In genomic region chr16:58366247-58367031, GRCh38 we compare ENCODE assay signal across 12 cellular contexts. TPM values are rescaled to one million over a fixed set of nuclear protein-coding genes. Genes with fewer than 3 reads are reported as not detected.
DNase-seq lines count a peak whose midpoint lies in the region; ATAC-seq and TF ChIP-seq lines count a peak whose summit lies in the region.
"Had no signal": no experiment of that assay in that cellular context is flagged by ENCODE, and none has a peak within 500 bp of the region (broad histone marks: within the 10 kb centered on the region; RNA-seq: fewer than 3 reads in every experiment).

No MANE protein-coding gene starts in this region.

- no peaks in the 10 kb centered on the region for H3K36me3 Mint-ChIP-seq in activated T-cell treated with anti-CD3 and anti-CD28 coated beads, Interleukin-2, amount 50 U/mL, for 4 hours (ENCODE audit: insufficient read depth)

- TF ChIP-seq POLR2A in NB4 (IDR thresholded peaks at IDR 0.05; ENCODE audit: extremely low read depth, insufficient read length): no peak

- no peak overlapping the region for H3K4me3 Mint-ChIP-seq in activated T-cell treated with anti-CD3 and anti-CD28 coated beads, Interleukin-2, amount 50 U/mL, for 4 hours
- H3K4me3 Mint-ChIP-seq: B cell had no signal

- no peak for DNase-seq in activated T-cell treated with anti-CD3 and anti-CD28 coated beads, Interleukin-2, amount 50 U/mL, for 4 hours
- DNase-seq in activated T-cell treated with anti-CD3 and anti-CD28 coated beads for 4 hours: no peak
- peak; percentile 46 for DNase-seq in NB4 (ENCODE audit: low read depth)
- DNase-seq in mammary epithelial cell: peak; percentile 90
- DNase-seq in renal cortical epithelial cell (ENCODE audit: low read depth): peak; percentile 76
- DNase-seq in psoas muscle: no peak
- DNase-seq in effector CD4-positive, alpha-beta T cell: no peak
- DNase-seq: cortex of kidney; NCI-H2227 treated with DMSO at 0.1 percent for 48 hours; stimulated activated CD4-positive, alpha-beta T cell treated with anti-CD3 and anti-CD28 coated beads, Interleukin-2, amount 100 ng/mL, for 24 hours had no signal

- no peaks in the 10 kb centered on the region for H3K36me3 ChIP-seq in mammary epithelial cell (ENCODE audit: insufficient read depth, low read length)
- H3K36me3 ChIP-seq in psoas muscle (ENCODE audit: insufficient read depth in 1 of 2, low read depth in 1 of 2): no peaks in the 10 kb centered on the region

- no peaks in the 10 kb centered on the region for H4K20me1 ChIP-seq in mammary epithelial cell (ENCODE audit: insufficient read depth, low read length)

- no peak overlapping the region for H3K27ac ChIP-seq in mammary epithelial cell (ENCODE audit: insufficient read depth, low read depth, low read length)
- no peak overlapping the region for H3K27ac ChIP-seq in psoas muscle

- intact Hi-C loops in mammary epithelial cell (cut with micrococcal nuclease): no loop called here
- intact Hi-C loops in psoas muscle (cut with DNase I): no loop called here

- WGBS in mammary epithelial cell (ENCODE audit: low coverage, missing lambda C conversion rate): 62% methylated on average over 5 of the region's 5 CpGs
- 65 to 72% (median 72%) methylated on average over 5 of the region's 5 CpGs for WGBS in psoas muscle, 3 donors

- peaks cover 21% of the 10 kb centered on the region for H3K27me3 Mint-ChIP-seq in activated T-cell treated with anti-CD3 and anti-CD28 coated beads, Interleukin-2, amount 50 U/mL, for 4 hours (ENCODE audit: low read depth)

- CTCF ChIA-PET in mammary epithelial cell (lab: Charles Lee; ENCODE audit: low non-redundant PET): no interaction called here

- dilution Hi-C loops in mammary epithelial cell (cut with HindIII; ENCODE audit: low sequenced_read_pairs): no loop called here

- TSS peak; percentile 81 for BruUV-seq in mammary epithelial cell (replicated peaks; lab: Mats Ljungman, UMichigan)

- H3K79me2 ChIP-seq in mammary epithelial cell (ENCODE audit: insufficient read depth, low read length): no peaks in the 10 kb centered on the region

- TF ChIP-seq CTCF in NB4 (IDR thresholded peaks at IDR 0.05; ENCODE audit: low read depth, low read length): no peak
- TF ChIP-seq CTCF in mammary epithelial cell (conservative IDR thresholded peaks at IDR 0.05 in 1 of 2, IDR thresholded peaks at IDR 0.05 in 1 of 2; ENCODE audit: extremely low read depth in 1 of 2, insufficient read depth in 1 of 2, low read depth in 1 of 2, low read length in 2 of 2): no peak
- TF ChIP-seq CTCF in psoas muscle (IDR thresholded peaks at IDR 0.05): no peak

- no peak overlapping the region for H3K4me2 ChIP-seq in mammary epithelial cell (ENCODE audit: insufficient read depth, low read depth, low read length)

- no peaks in the 10 kb centered on the region for H3K27me3 ChIP-seq in mammary epithelial cell (ENCODE audit: insufficient read depth, low read length)
- H3K27me3 ChIP-seq in psoas muscle (ENCODE audit: insufficient read depth in 3 of 3, low read length in 2 of 3): peaks cover 0 to 3% (median 0%) of the 10 kb centered on the region in 3 donors

- no peak overlapping the region for H3K9ac ChIP-seq in mammary epithelial cell (ENCODE audit: insufficient read depth, low read length)

- H3K4me3 ChIP-seq in NB4 (ENCODE audit: low read depth, low read length) (no peak overlapping the region), mammary epithelial cell (replicated peaks in 1 of 3; ENCODE audit: insufficient read depth in 1 of 3, low read depth in 2 of 3, low read length in 3 of 3) (no peak overlapping the region), psoas muscle (no peak overlapping the region)

- H3K4me1 ChIP-seq in mammary epithelial cell (ENCODE audit: insufficient read depth, low read length): peaks cover 9% of the 10 kb centered on the region
- H3K4me1 ChIP-seq in psoas muscle: no peaks in the 10 kb centered on the region

- no peak overlapping the region for H2AFZ ChIP-seq in mammary epithelial cell (ENCODE audit: low read depth, low read length)

- no peaks in the 10 kb centered on the region for H3K9me3 ChIP-seq in mammary epithelial cell (replicated peaks; ENCODE audit: insufficient read depth, low read length)
- H3K9me3 ChIP-seq in psoas muscle: no peaks in the 10 kb centered on the region

- in situ Hi-C loops in mammary epithelial cell (cut with MboI; ENCODE audit: low sequenced_read_pairs in 2 of 2): no loop called here

- H3K4me1 Mint-ChIP-seq in activated T-cell treated with anti-CD3 and anti-CD28 coated beads, Interleukin-2, amount 50 U/mL, for 4 hours (ENCODE audit: low read depth): no peaks in the 10 kb centered on the region
- H3K4me1 Mint-ChIP-seq: B cell had no signal

- ATAC-seq in activated T-cell treated with anti-CD3 and anti-CD28 coated beads, Interleukin-2, amount 50 U/mL, for 4 hours: peak; percentile 71 to 82
- ATAC-seq in GM18858 (IDR thresholded peaks at IDR 0.05; ENCODE audit: unreplicated experiment) (no peak), psoas muscle (no peak)

- no peaks in the 10 kb centered on the region for H3K9me3 Mint-ChIP-seq in activated T-cell treated with anti-CD3 and anti-CD28 coated beads, Interleukin-2, amount 50 U/mL, for 4 hours

RNA-seq across cellular contexts. Expression of gene GINS3, which starts 25.8 kb away (rescaled TPM):
- 10 to 100 TPM; 20.7 to 23.2 (median 22.1) TPM for total RNA-seq in activated T-cell treated with anti-CD3 and anti-CD28 coated beads, Interleukin-2, amount 50 U/mL, for 4 hours
- 10 to 100 TPM in 1 of 2 donors, 1 to 10 TPM in 1; 3.3 to 15.1 TPM for total RNA-seq in mammary epithelial cell
- polyA plus RNA-seq in mammary epithelial cell: 17.9 TPM
- polyA minus RNA-seq in mammary epithelial cell: 22.7 TPM
- total RNA-seq in renal cortical epithelial cell: 4.4 and 4.9 TPM in 2 replicates
- 1 to 10 TPM in 3 of 4 donors, under 1 TPM in 1; 0.86 to 1.6 (median 1.2) TPM for total RNA-seq in psoas muscle
- 1 to 10 TPM in 2 of 3 donors, under 1 TPM in 1; 0.89 to 2.2 (median 1.7) TPM for polyA plus RNA-seq in psoas muscle

Comparison
In these comparisons a context has a peak if more than half of its experiments do, and no peak if none do; other contexts are left out.
1. ATAC-seq: peak in activated T-cell treated with anti-CD3 and anti-CD28 coated beads, Interleukin-2, amount 50 U/mL, for 4 hours (2 of 2); none in GM18858 (single experiment) and psoas muscle (0 of 4).
2. DNase-seq: peak in NB4 (single experiment), mammary epithelial cell (single experiment) and renal cortical epithelial cell (single experiment); none in activated T-cell treated with anti-CD3 and anti-CD28 coated beads, Interleukin-2, amount 50 U/mL, for 4 hours (single experiment), activated T-cell treated with anti-CD3 and anti-CD28 coated beads for 4 hours (single experiment), psoas muscle (0 of 2) and effector CD4-positive, alpha-beta T cell (single experiment).